Comparison of ENCODE assay signal across 11 cellular contexts in genomic region chr14:70096866-70097265, GRCh38.
DNase-seq lines count a peak whose midpoint lies in the region; ATAC-seq and TF ChIP-seq lines count a peak whose summit lies in the region.
"Had no signal": no experiment of that assay in that cellular context is flagged by ENCODE, and none has a peak within 500 bp of the region (broad histone marks: within the 10 kb centered on the region; RNA-seq: fewer than 3 reads in every experiment).

No MANE protein-coding gene starts in this region.

- CTCF ChIA-PET in AG04449 (lab: Yijun Ruan, JAX) (interaction anchor here (0.7 to 3.3 kb wide), 2 partner anchors 10 to 23 kb away, joined by 3 to 11 read pairs; no protein-coding TSS in a partner anchor), RWPE1 (lab: Yijun Ruan, JAX) (interaction anchor here (0.7 kb wide), 3 partner anchors 148 to 222 kb away, joined by 4 to 9 read pairs (median 4); no protein-coding TSS in a partner anchor)

- intact Hi-C loops in gastrocnemius medialis (cut with DNase I; ENCODE audit: low total_unique reads): no loop called here

- H3K36me3 ChIP-seq in gastrocnemius medialis: no peaks in the 10 kb centered on the region
- H3K36me3 ChIP-seq: left lung had no signal

- no peak for ATAC-seq in HG02588 (IDR thresholded peaks at IDR 0.05; ENCODE audit: unreplicated experiment)
- ATAC-seq in HG03378 (IDR thresholded peaks at IDR 0.05; ENCODE audit: unreplicated experiment): no peak
- no peak for ATAC-seq in gastrocnemius medialis
- no peak for ATAC-seq in HG02610 (IDR thresholded peaks at IDR 0.05; ENCODE audit: unreplicated experiment)

- in situ Hi-C loops in GM13977 (cut with MboI; ENCODE audit: low pct_unique_long_range_greater_than_20kb, low sequenced_read_pairs, unreplicated experiment) (no loop called here), gastrocnemius medialis (cut with MboI; ENCODE audit: low sequenced_read_pairs in 4 of 4) (no loop called here)

- peaks cover 49 to 81% of the 10 kb centered on the region in 2 donors for H3K4me1 ChIP-seq in gastrocnemius medialis

- H3K27ac ChIP-seq in RWPE1 (no peak overlapping the region), gastrocnemius medialis (no peak overlapping the region)
- H3K27ac ChIP-seq: HL-60, left lung had no signal

- H3K27me3 ChIP-seq in gastrocnemius medialis: no peaks in the 10 kb centered on the region

- DNase-seq in AG04449 (ENCODE audit: low read depth, low spot score) (no peak), GM13977 (ENCODE audit: low spot score) (no peak), RWPE1 (ENCODE audit: low spot score) (peak; percentile 16), fibroblast of the aortic adventitia (ENCODE audit: low read depth) (no peak), gastrocnemius medialis (no peak)
- DNase-seq: left lung; stimulated activated CD4-positive, alpha-beta T cell treated with anti-CD3 and anti-CD28 coated beads, Interleukin-15, amount 100 ng/mL, for 24 hours had no signal

- H3K4me3 ChIP-seq in AG04449 (ENCODE audit: low read depth, low read length): no peak overlapping the region
- no peak overlapping the region for H3K4me3 ChIP-seq in fibroblast of the aortic adventitia (ENCODE audit: low read depth, low read length)
- H3K4me3 ChIP-seq in gastrocnemius medialis: no peak overlapping the region
- H3K4me3 ChIP-seq: left lung had no signal

- peak; percentile 7 for TF ChIP-seq CTCF in AG04449 (IDR thresholded peaks at IDR 0.05; ENCODE audit: insufficient read depth, low read length, missing control alignments)
- peak; percentile 16 for TF ChIP-seq CTCF in GM13977 (IDR thresholded peaks at IDR 0.05; ENCODE audit: extremely low read depth, insufficient read depth, missing control alignments)
- TF ChIP-seq CTCF in RWPE1 (conservative IDR thresholded peaks at IDR 0.05; ENCODE audit: low read depth): peak; percentile 28; the same call in 1 of the 2 replicates
- peak; percentile 48 for TF ChIP-seq CTCF in fibroblast of the aortic adventitia (IDR thresholded peaks at IDR 0.05; ENCODE audit: insufficient read depth, low read length)
- TF ChIP-seq CTCF in gastrocnemius medialis (IDR thresholded peaks at IDR 0.05 in 4 of 5, conservative IDR thresholded peaks at IDR 0.05 in 1 of 5): no peak

- TF ChIP-seq POLR2A in gastrocnemius medialis (IDR thresholded peaks at IDR 0.05): no peak

- POLR2A ChIA-PET in AG04449 (lab: Yijun Ruan, JAX): no interaction called here
- POLR2A ChIA-PET in RWPE1 (lab: Yijun Ruan, JAX; ENCODE audit: low non-redundant PET): no interaction called here

- H3K9me3 ChIP-seq in gastrocnemius medialis: no peaks in the 10 kb centered on the region
- H3K9me3 ChIP-seq: left lung had no signal

Comparison
In these comparisons a context has a peak if more than half of its experiments do, and no peak if none do; other contexts are left out.
1. CTCF ChIP-seq: peak in AG04449 (single experiment), GM13977 (single experiment), RWPE1 (single experiment) and fibroblast of the aortic adventitia (single experiment); none in gastrocnemius medialis (0 of 5).